12 cellular contexts compared by ENCODE assay signal in the genomic region with DNA sequence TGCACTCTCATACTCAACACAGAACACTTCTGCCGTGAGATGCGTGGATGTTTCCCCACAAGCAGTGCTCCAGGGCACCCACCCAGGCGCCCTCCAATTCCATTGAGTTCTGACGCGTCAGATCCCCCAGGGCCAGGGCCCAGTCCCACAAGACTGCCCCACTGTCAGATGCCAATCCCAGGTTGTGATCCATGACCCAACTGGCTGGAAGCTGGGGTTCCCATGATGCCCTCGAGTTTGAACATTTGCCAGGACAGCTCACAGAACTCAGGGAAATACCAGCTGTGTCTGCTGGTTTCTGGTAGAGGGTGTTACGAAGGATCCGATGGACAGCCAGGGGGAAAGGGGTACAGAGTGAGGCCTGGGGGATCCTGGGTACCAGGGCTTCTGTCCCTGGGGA. TPM values are rescaled to one million over a fixed set of nuclear protein-coding genes. Genes with fewer than 3 reads are reported as not detected.
DNase-seq lines count a peak whose midpoint lies in the region; ATAC-seq and TF ChIP-seq lines count a peak whose summit lies in the region.
"Had no signal": no experiment of that assay in that cellular context is flagged by ENCODE, and none has a peak within 500 bp of the region (broad histone marks: within the 10 kb centered on the region; RNA-seq: fewer than 3 reads in every experiment).

No MANE protein-coding gene starts in this region.

- no peaks in the 10 kb centered on the region for H3K9me3 Mint-ChIP-seq in T-helper 2 cell treated with Interferon-gamma antibody and Interleukin-4, amounts not matched to agents 5 μg/mL and 100 μg/mL, for 36 hours
- no peaks in the 10 kb centered on the region for H3K9me3 Mint-ChIP-seq in activated naive CD8-positive, alpha-beta T cell treated with anti-CD3 and anti-CD28 coated beads for 36 hours
- H3K9me3 Mint-ChIP-seq: type B pancreatic cell had no signal

- TF ChIP-seq CTCF in gastrocnemius medialis (IDR thresholded peaks at IDR 0.05 in 4 of 5, conservative IDR thresholded peaks at IDR 0.05 in 1 of 5): no peak
- TF ChIP-seq CTCF in ascending aorta (IDR thresholded peaks at IDR 0.05): no peak

- H3K36me3 ChIP-seq in gastrocnemius medialis (no peaks in the 10 kb centered on the region), ascending aorta (no peaks in the 10 kb centered on the region)

- no peak for TF ChIP-seq POLR2A in gastrocnemius medialis (IDR thresholded peaks at IDR 0.05)

- H3K4me3 ChIP-seq in gastrocnemius medialis (no peak overlapping the region), ascending aorta (no peak overlapping the region)
- H3K4me3 ChIP-seq: A549 had no signal

- no peak overlapping the region for H3K4me3 Mint-ChIP-seq in T-helper 2 cell treated with Interferon-gamma antibody and Interleukin-4, amounts not matched to agents 5 μg/mL and 100 μg/mL, for 36 hours
- H3K4me3 Mint-ChIP-seq in activated naive CD8-positive, alpha-beta T cell treated with anti-CD3 and anti-CD28 coated beads for 36 hours: no peak overlapping the region
- H3K4me3 Mint-ChIP-seq: type B pancreatic cell had no signal

- H3K4me1 ChIP-seq in gastrocnemius medialis (peaks cover 77 to 82% of the 10 kb centered on the region in 2 donors), ascending aorta (peaks cover 0 to 9% of the 10 kb centered on the region in 2 donors)
- H3K4me1 ChIP-seq: A549 had no signal

- peak overlapping the region; percentile 20 for H3K27ac Mint-ChIP-seq in T-helper 2 cell treated with Interferon-gamma antibody and Interleukin-4, amounts not matched to agents 5 μg/mL and 100 μg/mL, for 36 hours
- peak overlapping the region; percentile 97 for H3K27ac Mint-ChIP-seq in activated naive CD8-positive, alpha-beta T cell treated with anti-CD3 and anti-CD28 coated beads for 36 hours

- no peaks in the 10 kb centered on the region for H3K27me3 ChIP-seq in gastrocnemius medialis
- H3K27me3 ChIP-seq in ascending aorta: no peaks in the 10 kb centered on the region

- H3K27ac ChIP-seq in gastrocnemius medialis: peak overlapping the region; percentile 71 to 96 (median 94)
- no peak overlapping the region for H3K27ac ChIP-seq in ascending aorta
- H3K27ac ChIP-seq: A549 had no signal

- no peaks in the 10 kb centered on the region for H3K27me3 Mint-ChIP-seq in T-helper 2 cell treated with Interferon-gamma antibody and Interleukin-4, amounts not matched to agents 5 μg/mL and 100 μg/mL, for 36 hours (ENCODE audit: low read depth)
- H3K27me3 Mint-ChIP-seq in activated naive CD8-positive, alpha-beta T cell treated with anti-CD3 and anti-CD28 coated beads for 36 hours: no peaks in the 10 kb centered on the region
- H3K27me3 Mint-ChIP-seq: type B pancreatic cell had no signal

- DNase-seq in T-helper 2 cell treated with Interferon-gamma antibody and Interleukin-4, amounts not matched to agents 5 μg/mL and 100 μg/mL, for 36 hours (ENCODE audit: low spot score): no peak
- DNase-seq in T-helper 2 cell (no peak), hepatic stellate cell (ENCODE audit: low spot score) (peak; percentile 52), gastrocnemius medialis (no peak), mesenteric fat pad (ENCODE audit: low spot score) (no peak), ascending aorta (ENCODE audit: low spot score in 2 of 2) (no peak)
- no peak for DNase-seq in activated naive CD8-positive, alpha-beta T cell treated with anti-CD3 and anti-CD28 coated beads for 36 hours
- DNase-seq: NCI-H2107, SIG-M5 had no signal

- intact Hi-C loops in gastrocnemius medialis (cut with DNase I; ENCODE audit: low total_unique reads): no loop called here
- intact Hi-C loops in ascending aorta (cut with DNase I): no loop called here

- in situ Hi-C loops in gastrocnemius medialis (cut with MboI; ENCODE audit: low sequenced_read_pairs in 4 of 4): no loop called here

- H3K36me3 Mint-ChIP-seq in T-helper 2 cell treated with Interferon-gamma antibody and Interleukin-4, amounts not matched to agents 5 μg/mL and 100 μg/mL, for 36 hours (ENCODE audit: low read depth): peaks cover 7% of the 10 kb centered on the region
- H3K36me3 Mint-ChIP-seq in activated naive CD8-positive, alpha-beta T cell treated with anti-CD3 and anti-CD28 coated beads for 36 hours: peaks cover 30% of the 10 kb centered on the region

- peak; percentile 4 to 13 for ATAC-seq in gastrocnemius medialis
- ATAC-seq in HG02938 (IDR thresholded peaks at IDR 0.05; ENCODE audit: unreplicated experiment): no peak
- ATAC-seq: A549 had no signal

- H3K4me1 Mint-ChIP-seq in T-helper 2 cell treated with Interferon-gamma antibody and Interleukin-4, amounts not matched to agents 5 μg/mL and 100 μg/mL, for 36 hours (ENCODE audit: low read depth): peaks cover 35% of the 10 kb centered on the region
- peaks cover 46% of the 10 kb centered on the region for H3K4me1 Mint-ChIP-seq in activated naive CD8-positive, alpha-beta T cell treated with anti-CD3 and anti-CD28 coated beads for 36 hours

- no peaks in the 10 kb centered on the region for H3K9me3 ChIP-seq in gastrocnemius medialis
- H3K9me3 ChIP-seq in ascending aorta: no peaks in the 10 kb centered on the region
- H3K9me3 ChIP-seq: A549 had no signal

RNA-seq across cellular contexts. Expression of a gene that starts 58.4 kb away (rescaled TPM):
- total RNA-seq in activated naive CD8-positive, alpha-beta T cell treated with anti-CD3 and anti-CD28 coated beads for 36 hours: 10 to 100 TPM; 61.2 to 66.0 TPM
- total RNA-seq in gastrocnemius medialis: 100 to 1,000 TPM in 1 of 4 donors, 10 to 100 TPM in 3; 44.2 to 102 (median 59.3) TPM
- total RNA-seq in mesenteric fat pad: 79.2 TPM
- total RNA-seq in ascending aorta: 65.9 TPM

Comparison
In these comparisons a context has a peak if more than half of its experiments do, and no peak if none do; other contexts are left out.
1. H3K27ac ChIP-seq: peak in gastrocnemius medialis (4 of 4); none in ascending aorta (0 of 2).